Comparison of ENCODE assay signal across 2 cellular contexts in the genomic region with DNA sequence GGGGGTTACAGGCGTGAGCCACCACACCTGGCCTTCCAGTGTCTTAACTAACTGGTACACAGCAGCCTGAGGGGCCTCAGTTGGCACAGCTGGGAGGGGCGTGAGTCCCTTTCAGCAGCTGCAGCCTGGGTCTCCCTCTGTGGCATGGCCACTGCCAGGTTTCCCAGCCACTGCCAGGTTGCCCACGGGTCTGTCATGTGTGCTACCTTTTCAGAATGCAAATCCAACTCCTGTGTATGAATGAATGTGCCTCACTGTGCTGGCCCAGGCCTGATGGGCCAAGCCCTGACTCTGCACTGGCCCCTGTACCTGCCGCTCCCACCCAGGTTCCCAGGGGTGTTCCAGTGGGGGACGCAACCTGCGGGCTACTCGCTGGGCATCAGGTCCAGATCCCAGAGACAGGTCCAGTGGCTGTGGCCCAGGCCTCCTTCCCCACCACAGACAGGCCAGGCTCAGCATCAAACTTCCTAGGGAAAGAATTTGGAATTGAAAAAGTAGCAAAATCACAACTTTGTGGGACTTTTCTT.
TF ChIP-seq lines count a peak whose summit lies in the region.

No MANE protein-coding gene starts in this region.

TF ChIP-seq in HepG2, 621 proteins besides CTCF, POLR2A, EP300 and RAD21:
- no peak for TF ChIP-seq ADNP (CRISPR knock-in tag; IDR thresholded peaks at IDR 0.05)
- TF ChIP-seq AGO2 (optimal IDR thresholded peaks at IDR 0.05; ENCODE audit: low read depth, low read length), result peak; percentile 25
TF ChIP-seq in HepG2: peak in this region for 1.

TF ChIP-seq in GM12878, 131 proteins besides CTCF, POLR2A, EP300 and RAD21:
- TF ChIP-seq BACH1 (IDR thresholded peaks at IDR 0.05; ENCODE audit: borderline replicate concordance) (no peak), MTA3 (IDR thresholded peaks at IDR 0.05; ENCODE audit: borderline replicate concordance, low read length) (no peak), EGR1 (IDR thresholded peaks at IDR 0.05; ENCODE audit: borderline replicate concordance in 1 of 2, low read depth in 2 of 2, low read length in 2 of 2) (no peak), ZBTB40 (IDR thresholded peaks at IDR 0.05; ENCODE audit: borderline replicate concordance) (no peak), FOXM1 (IDR thresholded peaks at IDR 0.05; ENCODE audit: low read depth, low read length) (no peak), NR2F1 (conservative IDR thresholded peaks at IDR 0.05) (no peak), KDM1A (IDR thresholded peaks at IDR 0.05; ENCODE audit: borderline replicate concordance) (no peak), NR2C2 (IDR thresholded peaks at IDR 0.05; ENCODE audit: borderline replicate concordance, control insufficient read depth, insufficient read length, low read depth) (no peak), JUNB (IDR thresholded peaks at IDR 0.05) (no peak), RFX5 (IDR thresholded peaks at IDR 0.05; ENCODE audit: low read depth, low read length) (no peak), NBN (IDR thresholded peaks at IDR 0.05) (no peak), IRF4 (IDR thresholded peaks at IDR 0.05; ENCODE audit: low read depth, low read length) (no peak)
- TF ChIP-seq, protein P1, sequence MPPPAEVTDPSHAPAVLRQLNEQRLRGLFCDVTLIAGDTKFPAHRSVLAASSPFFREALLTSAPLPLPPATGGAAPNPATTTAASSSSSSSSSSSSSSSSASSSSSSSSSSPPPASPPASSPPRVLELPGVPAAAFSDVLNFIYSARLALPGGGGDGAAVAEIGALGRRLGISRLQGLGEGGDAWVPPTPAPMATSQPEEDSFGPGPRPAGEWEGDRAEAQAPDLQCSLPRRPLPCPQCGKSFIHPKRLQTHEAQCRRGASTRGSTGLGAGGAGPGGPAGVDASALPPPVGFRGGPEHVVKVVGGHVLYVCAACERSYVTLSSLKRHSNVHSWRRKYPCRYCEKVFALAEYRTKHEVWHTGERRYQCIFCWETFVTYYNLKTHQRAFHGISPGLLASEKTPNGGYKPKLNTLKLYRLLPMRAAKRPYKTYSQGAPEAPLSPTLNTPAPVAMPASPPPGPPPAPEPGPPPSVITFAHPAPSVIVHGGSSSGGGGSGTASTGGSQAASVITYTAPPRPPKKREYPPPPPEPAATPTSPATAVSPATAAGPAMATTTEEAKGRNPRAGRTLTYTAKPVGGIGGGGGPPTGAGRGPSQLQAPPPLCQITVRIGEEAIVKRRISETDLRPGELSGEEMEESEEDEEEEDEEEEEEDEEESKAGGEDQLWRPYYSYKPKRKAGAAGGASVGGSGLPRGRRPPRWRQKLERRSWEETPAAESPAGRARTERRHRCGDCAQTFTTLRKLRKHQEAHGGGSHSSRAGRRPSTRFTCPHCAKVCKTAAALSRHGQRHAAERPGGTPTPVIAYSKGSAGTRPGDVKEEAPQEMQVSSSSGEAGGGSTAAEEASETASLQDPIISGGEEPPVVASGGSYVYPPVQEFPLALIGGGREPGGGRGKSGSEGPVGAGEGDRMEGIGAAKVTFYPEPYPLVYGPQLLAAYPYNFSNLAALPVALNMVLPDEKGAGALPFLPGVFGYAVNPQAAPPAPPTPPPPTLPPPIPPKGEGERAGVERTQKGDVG (CRISPR knock-in tag; IDR thresholded peaks at IDR 0.05), result no peak
TF ChIP-seq in GM12878: peak in this region for 0.
